9 cellular contexts compared by ENCODE assay signal in genomic region chr7:77796960-77797359, GRCh38. TPM values are rescaled to one million over a fixed set of nuclear protein-coding genes. Genes with fewer than 3 reads are reported as not detected.
A peak's percentile ranks its signal among the peaks of the same experiment; 100 is the strongest.
DNase-seq lines count a peak whose midpoint lies in the region; ATAC-seq and TF ChIP-seq lines count a peak whose summit lies in the region.
"Had no signal": no experiment of that assay in that cellular context is flagged by ENCODE, and none has a peak within 500 bp of the region (broad histone marks: within the 10 kb centered on the region; RNA-seq: fewer than 3 reads in every experiment).

No MANE protein-coding gene starts in this region.

- peaks cover 19 to 35% of the 10 kb centered on the region in 2 donors for H3K36me3 Mint-ChIP-seq in activated naive CD4-positive, alpha-beta T cell treated with anti-CD3 and anti-CD28 coated beads, Interleukin-2, amount 50 U/mL, for 72 hours

- H3K27ac ChIP-seq in ACC112 (ENCODE audit: low read depth, low read length), result no peak overlapping the region
- H3K27ac ChIP-seq in breast epithelium, result no peak overlapping the region

- H3K4me3 ChIP-seq in ACC112 (ENCODE audit: low read depth, low read length), result peak overlapping the region; percentile 90
- H3K4me3 ChIP-seq in HFF-Myc (replicated peaks; ENCODE audit: low read depth, low read length), result peak overlapping the region; percentile 95
- H3K4me3 ChIP-seq in breast epithelium, result peak overlapping the region; percentile 76 to 90 (median 79)
- H3K4me3 ChIP-seq in mucosa of stomach (ENCODE audit: low read length), result peak overlapping the region; percentile 70

- H3K4me1 ChIP-seq in ACC112 (ENCODE audit: control insufficient read depth, insufficient read depth, low read length, unreplicated experiment) (peaks cover 20% of the 10 kb centered on the region), breast epithelium (peaks cover 0 to 6% of the 10 kb centered on the region in 2 donors), mucosa of stomach (ENCODE audit: control insufficient read depth, insufficient read depth, low read length) (peaks cover 18% of the 10 kb centered on the region)

- peak overlapping the region in 1 of 2 donors; percentile 99 for H3K27ac Mint-ChIP-seq in activated naive CD4-positive, alpha-beta T cell treated with anti-CD3 and anti-CD28 coated beads, Interleukin-2, amount 50 U/mL, for 72 hours

- H3K9me3 ChIP-seq in breast epithelium (no peaks in the 10 kb centered on the region), mucosa of stomach (ENCODE audit: control insufficient read depth, low read length) (no peaks in the 10 kb centered on the region)

- H3K36me3 ChIP-seq in ACC112 (ENCODE audit: insufficient read depth, low read length), result peaks cover 7% of the 10 kb centered on the region; the same call in 1 of the 2 replicates
- H3K36me3 ChIP-seq in breast epithelium, result no peaks in the 10 kb centered on the region
- H3K36me3 ChIP-seq in mucosa of stomach (ENCODE audit: control insufficient read depth, insufficient read depth, low read length), result no peaks in the 10 kb centered on the region

- DNase-seq in HFF-Myc (ENCODE audit: extremely low read depth, low read depth) (no peak), breast epithelium (ENCODE audit: low spot score in 2 of 2) (no peak), foreskin melanocyte (no peak)
- no peak for DNase-seq in activated naive CD4-positive, alpha-beta T cell treated with anti-CD3 and anti-CD28 coated beads, Interleukin-2, amount 50 U/mL, for 72 hours (ENCODE audit: low spot score in 2 of 2)
- DNase-seq: NCI-H524 had no signal

- H2AFZ ChIP-seq in ACC112 (ENCODE audit: low read length, unreplicated experiment), result no peak overlapping the region

- no peak for TF ChIP-seq POLR2A in breast epithelium (IDR thresholded peaks at IDR 0.05)

- ATAC-seq in HG03342 (IDR thresholded peaks at IDR 0.05; ENCODE audit: unreplicated experiment) (no peak), GM21390 (IDR thresholded peaks at IDR 0.05; ENCODE audit: unreplicated experiment) (no peak)
- ATAC-seq in activated naive CD4-positive, alpha-beta T cell treated with anti-CD3 and anti-CD28 coated beads, Interleukin-2, amount 50 U/mL, for 72 hours, result no peak

- H3K9me3 Mint-ChIP-seq in activated naive CD4-positive, alpha-beta T cell treated with anti-CD3 and anti-CD28 coated beads, Interleukin-2, amount 50 U/mL, for 72 hours, result no peaks in the 10 kb centered on the region

- TF ChIP-seq CTCF in HFF-Myc (IDR thresholded peaks at IDR 0.05; ENCODE audit: low read depth, low read length, missing control alignments) (no peak), breast epithelium (IDR thresholded peaks at IDR 0.05) (no peak)

- H3K27me3 ChIP-seq in ACC112 (ENCODE audit: insufficient read depth, low read length) (no peaks in the 10 kb centered on the region), breast epithelium (no peaks in the 10 kb centered on the region), mucosa of stomach (ENCODE audit: control insufficient read depth, insufficient read depth, low read length) (no peaks in the 10 kb centered on the region)

- intact Hi-C loops in breast epithelium (cut with DNase I; ENCODE audit: low total_unique reads), result no loop called here

- H3K79me2 ChIP-seq in ACC112 (ENCODE audit: control insufficient read depth, insufficient read depth, low read length, unreplicated experiment), result peaks cover 65% of the 10 kb centered on the region

- peak overlapping the region; percentile 83 for H3K9ac ChIP-seq in mucosa of stomach (ENCODE audit: low read length)

RNA-seq across cellular contexts. Expression of gene TMEM60, which starts 1.3 kb away (rescaled TPM):
- total RNA-seq in breast epithelium, result 10 to 100 TPM; 13.1 to 19.6 (median 17.9) TPM
- 1 to 10 TPM; 7.1 to 9.5 TPM for total RNA-seq in activated naive CD4-positive, alpha-beta T cell treated with anti-CD3 and anti-CD28 coated beads, Interleukin-2, amount 50 U/mL, for 72 hours

RNA-seq across cellular contexts. Expression of gene PHTF2, which starts 1.6 kb away (rescaled TPM):
- total RNA-seq in breast epithelium, result 10 to 100 TPM; 17.0 to 23.5 (median 19.2) TPM
- 10 to 100 TPM; 22.8 to 31.1 TPM for total RNA-seq in activated naive CD4-positive, alpha-beta T cell treated with anti-CD3 and anti-CD28 coated beads, Interleukin-2, amount 50 U/mL, for 72 hours
